Comparison of ENCODE assay signal across 21 cellular contexts in genomic region chr11:86442420-86442819, GRCh38.
A peak's percentile ranks its signal among the peaks of the same experiment; 100 is the strongest.
DNase-seq lines count a peak whose midpoint lies in the region; ATAC-seq and TF ChIP-seq lines count a peak whose summit lies in the region.
"Had no signal": no experiment of that assay in that cellular context is flagged by ENCODE, and none has a peak within 500 bp of the region (broad histone marks: within the 10 kb centered on the region; RNA-seq: fewer than 3 reads in every experiment).

No MANE protein-coding gene starts in this region.

- H3K27me3 Mint-ChIP-seq in activated CD4-positive, alpha-beta memory T cell treated with anti-CD3 and anti-CD28 coated beads for 36 hours = no peaks in the 10 kb centered on the region
- H3K27me3 Mint-ChIP-seq: natural killer cell treated with Interleukin-12 subunit alpha and Interleukin-12 subunit beta and Interleukin-15 and Interleukin-18, amount 100 ng/mL, for 72 hours; progenitor cell of endocrine pancreas had no signal

- no peak overlapping the region for H3K4me3 ChIP-seq in fibroblast of mammary gland (ENCODE audit: control insufficient read depth, low read depth, low read length)
- H3K4me3 ChIP-seq: spleen, vagina had no signal

- no peak overlapping the region for H3K27ac Mint-ChIP-seq in activated CD4-positive, alpha-beta memory T cell treated with anti-CD3 and anti-CD28 coated beads for 36 hours
- H3K27ac Mint-ChIP-seq: memory B cell; natural killer cell treated with Interleukin-12 subunit alpha and Interleukin-12 subunit beta and Interleukin-15 and Interleukin-18, amount 100 ng/mL, for 72 hours; progenitor cell of endocrine pancreas had no signal

- POLR2A ChIA-PET in activated CD4-positive, alpha-beta memory T cell treated with anti-CD3 and anti-CD28 coated beads for 36 hours (lab: Charles Lee) = no interaction called here

- no peaks in the 10 kb centered on the region for H3K9me3 Mint-ChIP-seq in activated CD4-positive, alpha-beta memory T cell treated with anti-CD3 and anti-CD28 coated beads for 36 hours
- H3K9me3 Mint-ChIP-seq: memory B cell; natural killer cell treated with Interleukin-12 subunit alpha and Interleukin-12 subunit beta and Interleukin-15 and Interleukin-18, amount 100 ng/mL, for 72 hours had no signal

- DNase-seq in activated T-cell treated with anti-CD3 and anti-CD28 coated beads for 24 hours (ENCODE audit: low read depth) = peak; percentile 21
- DNase-seq in activated T-cell treated with anti-CD3 and anti-CD28 coated beads, Interleukin-2, amount 50 U/mL, for 1 hour = no peak
- DNase-seq in RPMI7951 (ENCODE audit: low read depth) = peak; percentile 62
- peak; percentile 35 for DNase-seq in fibroblast of mammary gland (ENCODE audit: low read depth)
- peak; percentile 73 for DNase-seq in stimulated activated naive CD8-positive, alpha-beta T cell treated with anti-CD3 and anti-CD28 coated beads, Interleukin-15, Interleukin-2, amounts not matched to agents 100 U/mL and 50 U/mL, for 24 hours
- no peak for DNase-seq in left lobe of liver (ENCODE audit: low spot score)
- DNase-seq in activated CD4-positive, alpha-beta memory T cell treated with anti-CD3 and anti-CD28 coated beads for 36 hours = no peak
- DNase-seq in GDM1 (lab: John Stamatoyannopoulos, UW) = no peak
- DNase-seq: activated CD4-positive, alpha-beta T cell treated with anti-CD3 and anti-CD28 coated beads for 1 hour; COR-L47; HCEC 1CT; head of caudate nucleus; NCI-H1930; NCI-H524; SHP77 treated with DMSO at 0.1 percent for 48 hours; spleen; T1000 had no signal

- peak; percentile 78 for ATAC-seq in stimulated activated naive CD8-positive, alpha-beta T cell treated with anti-CD3 and anti-CD28 coated beads, Interleukin-15, Interleukin-2, amounts not matched to agents 100 U/mL and 50 U/mL, for 24 hours
- no peak for ATAC-seq in left lobe of liver
- ATAC-seq: natural killer cell treated with Interleukin-12 subunit alpha and Interleukin-12 subunit beta and Interleukin-15 and Interleukin-18, amount 100 ng/mL, for 72 hours had no signal

- intact Hi-C loops in activated CD4-positive, alpha-beta memory T cell treated with anti-CD3 and anti-CD28 coated beads for 36 hours (cut with micrococcal nuclease) = no loop called here

- no peak for TF ChIP-seq CTCF in fibroblast of mammary gland (conservative IDR thresholded peaks at IDR 0.05; ENCODE audit: control insufficient read depth, insufficient read depth, low read depth, low read length)

- peaks cover 22% of the 10 kb centered on the region for H3K4me1 Mint-ChIP-seq in activated CD4-positive, alpha-beta memory T cell treated with anti-CD3 and anti-CD28 coated beads for 36 hours (ENCODE audit: low read depth)
- H3K4me1 Mint-ChIP-seq: memory B cell had no signal

- H3K36me3 Mint-ChIP-seq in activated CD4-positive, alpha-beta memory T cell treated with anti-CD3 and anti-CD28 coated beads for 36 hours = no peaks in the 10 kb centered on the region
- H3K36me3 Mint-ChIP-seq: memory B cell; natural killer cell treated with Interleukin-12 subunit alpha and Interleukin-12 subunit beta and Interleukin-15 and Interleukin-18, amount 100 ng/mL, for 72 hours had no signal

- CTCF ChIA-PET in activated CD4-positive, alpha-beta memory T cell treated with anti-CD3 and anti-CD28 coated beads for 36 hours (lab: Charles Lee) = no interaction called here

- H3K4me3 Mint-ChIP-seq in activated CD4-positive, alpha-beta memory T cell treated with anti-CD3 and anti-CD28 coated beads for 36 hours = no peak overlapping the region
- H3K4me3 Mint-ChIP-seq: memory B cell; natural killer cell treated with Interleukin-12 subunit alpha and Interleukin-12 subunit beta and Interleukin-15 and Interleukin-18, amount 100 ng/mL, for 72 hours had no signal

Comparison
In these comparisons a context has a peak if more than half of its experiments do, and no peak if none do; other contexts are left out.
1. DNase-seq: peak in activated T-cell treated with anti-CD3 and anti-CD28 coated beads for 24 hours (single experiment), RPMI7951 (single experiment), fibroblast of mammary gland (single experiment) and stimulated activated naive CD8-positive, alpha-beta T cell treated with anti-CD3 and anti-CD28 coated beads, Interleukin-15, Interleukin-2, amounts not matched to agents 100 U/mL and 50 U/mL, for 24 hours (single experiment); none in activated T-cell treated with anti-CD3 and anti-CD28 coated beads, Interleukin-2, amount 50 U/mL, for 1 hour (single experiment), left lobe of liver (single experiment), activated CD4-positive, alpha-beta memory T cell treated with anti-CD3 and anti-CD28 coated beads for 36 hours (single experiment) and GDM1 (single experiment).